16 cellular contexts compared by ENCODE assay signal in the genomic region with DNA sequence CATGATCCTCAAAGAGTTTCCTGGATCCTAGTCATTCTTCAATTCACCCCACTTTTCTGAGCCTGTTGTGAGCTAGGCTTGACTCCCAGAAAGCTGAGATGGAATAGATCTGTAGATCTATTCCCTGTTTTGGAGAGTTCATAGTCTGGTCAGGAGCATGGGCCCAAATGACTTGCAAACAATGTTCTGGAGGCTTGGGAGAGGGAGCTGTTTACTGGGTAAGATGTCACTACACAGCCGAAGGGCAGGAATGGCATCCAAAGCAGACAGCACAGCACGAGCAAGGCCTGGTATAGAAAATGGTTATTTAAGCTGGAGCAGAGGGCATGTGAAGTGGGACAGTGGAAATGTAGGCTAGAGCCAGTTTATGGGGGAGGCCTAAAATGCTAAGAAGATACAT.
DNase-seq lines count a peak whose midpoint lies in the region; ATAC-seq, FAIRE-seq and TF ChIP-seq lines count a peak whose summit lies in the region.
"Had no signal": no experiment of that assay in that cellular context is flagged by ENCODE, and none has a peak within 500 bp of the region (broad histone marks: within the 10 kb centered on the region; RNA-seq: fewer than 3 reads in every experiment).

No MANE protein-coding gene starts in this region.

- H3K4me1 Mint-ChIP-seq in MCF 10A (ENCODE audit: insufficient read depth, unreplicated experiment) (no peaks in the 10 kb centered on the region), neural crest cell (peaks cover 24% of the 10 kb centered on the region)
- no peaks in the 10 kb centered on the region for H3K4me1 Mint-ChIP-seq in CD4-positive, alpha-beta T cell (ENCODE audit: low read depth)

- POLR2A ChIA-PET in MCF 10A (lab: Yijun Ruan, JAX), result no interaction called here
- POLR2A ChIA-PET in CD4-positive, alpha-beta T cell (lab: Charles Lee), result no interaction called here

- FAIRE-seq in urothelium cell line (lab: Jason Lieb, UNC), result no peak
- FAIRE-seq: G401.6, GM12892, H54 had no signal

- H3K4me3 Mint-ChIP-seq in MCF 10A (ENCODE audit: unreplicated experiment), result no peak overlapping the region
- H3K4me3 Mint-ChIP-seq in neural crest cell, result no peak overlapping the region
- H3K4me3 Mint-ChIP-seq in CD4-positive, alpha-beta T cell, result no peak overlapping the region
- H3K4me3 Mint-ChIP-seq: CD8-positive, alpha-beta T cell; HFFc6 had no signal

- no peaks in the 10 kb centered on the region for H3K9me3 ChIP-seq in CD4-positive, alpha-beta T cell (ENCODE audit: control insufficient read depth, low read length)
- H3K9me3 ChIP-seq: Caco-2 had no signal

- BruUV-seq in MCF 10A (replicated peaks; lab: Mats Ljungman, UMichigan), result no TSS peak

- CTCF ChIA-PET in MCF 10A (lab: Yijun Ruan, JAX), result no interaction called here
- CTCF ChIA-PET in CD4-positive, alpha-beta T cell (lab: Charles Lee), result no interaction called here

- H3K27ac Mint-ChIP-seq in MCF 10A (ENCODE audit: low read depth, unreplicated experiment), result no peak overlapping the region
- H3K27ac Mint-ChIP-seq in neural crest cell (ENCODE audit: unreplicated experiment), result peak overlapping the region; percentile 27
- no peak overlapping the region for H3K27ac Mint-ChIP-seq in CD4-positive, alpha-beta T cell
- H3K27ac Mint-ChIP-seq: CD8-positive, alpha-beta T cell; HFFc6 had no signal

- in situ Hi-C loops in T47D (cut with HindIII; ENCODE audit: low pct_unique_long_range_greater_than_20kb, low sequenced_read_pairs), result no loop called here

- H3K9me3 Mint-ChIP-seq in MCF 10A (ENCODE audit: unreplicated experiment) (no peaks in the 10 kb centered on the region), neural crest cell (no peaks in the 10 kb centered on the region)
- no peaks in the 10 kb centered on the region for H3K9me3 Mint-ChIP-seq in CD4-positive, alpha-beta T cell

- peak; percentile 56 to 61 for DNase-seq in T47D (ENCODE audit: low read depth in 1 of 2, low spot score in 1 of 2)
- DNase-seq in MCF 10A (ENCODE audit: unreplicated experiment), result no peak
- DNase-seq in islet precursor cell, result peak; percentile 43
- no peak for DNase-seq in neural crest cell (ENCODE audit: low read depth, low spot score)
- no peak for DNase-seq in urothelium cell line (ENCODE audit: low spot score)
- no peak for DNase-seq in CD4-positive, alpha-beta T cell
- DNase-seq: C1 segment of cervical spinal cord, Caco-2, DMS153, DND-41, GOT3, HFFc6 had no signal

- H3K36me3 Mint-ChIP-seq in MCF 10A (ENCODE audit: insufficient read depth, unreplicated experiment) (no peaks in the 10 kb centered on the region), neural crest cell (ENCODE audit: low read depth) (peaks cover 3% of the 10 kb centered on the region)
- H3K36me3 Mint-ChIP-seq in CD4-positive, alpha-beta T cell (ENCODE audit: low read depth), result no peaks in the 10 kb centered on the region
- H3K36me3 Mint-ChIP-seq: CD8-positive, alpha-beta T cell had no signal

- intact Hi-C loops in MCF 10A (cut with micrococcal nuclease), result no loop called here
- intact Hi-C loops in CD4-positive, alpha-beta T cell (cut with DNase I, micrococcal nuclease), result no loop called here

- H3K27me3 ChIP-seq in CD4-positive, alpha-beta T cell (ENCODE audit: control insufficient read depth, insufficient read depth, low read length), result no peaks in the 10 kb centered on the region

- no peak for ATAC-seq in CD4-positive, alpha-beta T cell (ENCODE audit: poor library complexity)
- ATAC-seq: CD8-positive, alpha-beta T cell had no signal

- no peaks in the 10 kb centered on the region for H3K27me3 Mint-ChIP-seq in MCF 10A (ENCODE audit: insufficient read depth, unreplicated experiment)
- H3K27me3 Mint-ChIP-seq in neural crest cell (ENCODE audit: low read depth), result no peaks in the 10 kb centered on the region
- H3K27me3 Mint-ChIP-seq in CD4-positive, alpha-beta T cell, result no peaks in the 10 kb centered on the region

- H3K27ac ChIP-seq in CD4-positive, alpha-beta T cell (ENCODE audit: low read depth, low read length), result no peak overlapping the region

- TF ChIP-seq CTCF in MCF 10A (IDR thresholded peaks at IDR 0.05; ENCODE audit: unreplicated experiment) (no peak), neural crest cell (conservative IDR thresholded peaks at IDR 0.05) (no peak)
- no peak for TF ChIP-seq CTCF in CD4-positive, alpha-beta T cell (IDR thresholded peaks at IDR 0.05)

Comparison
In these comparisons a context has a peak if more than half of its experiments do, and no peak if none do; other contexts are left out.
1. DNase-seq: peak in T47D (2 of 2) and islet precursor cell (single experiment); none in MCF 10A (single experiment), neural crest cell (single experiment), urothelium cell line (single experiment) and CD4-positive, alpha-beta T cell (0 of 10).